In the genomic region with DNA sequence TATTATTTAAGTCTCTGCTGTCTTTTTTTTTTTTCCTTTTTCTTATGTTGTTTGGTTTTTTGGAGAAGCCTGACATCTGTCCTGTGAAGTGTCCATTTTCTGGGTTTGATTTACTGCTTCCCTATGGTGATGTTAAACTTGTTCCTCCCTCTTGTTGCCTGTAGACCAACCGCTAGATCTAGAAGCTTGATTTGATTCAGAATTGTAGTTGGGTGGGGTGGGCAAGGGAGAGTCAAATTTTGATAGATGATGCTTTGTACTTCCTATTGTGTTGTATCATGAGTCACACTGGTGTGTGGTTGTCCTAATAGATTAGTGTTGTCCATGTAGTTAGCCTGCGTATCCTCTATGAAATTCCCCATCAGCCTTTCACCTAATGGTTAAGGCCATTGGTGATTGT, we compare ENCODE assay signal across 25 cellular contexts. TPM values are rescaled to one million over a fixed set of nuclear protein-coding genes. Genes with fewer than 3 reads are reported as not detected.
A peak's percentile ranks its signal among the peaks of the same experiment; 100 is the strongest.
DNase-seq lines count a peak whose midpoint lies in the region; ATAC-seq, FAIRE-seq and TF ChIP-seq lines count a peak whose summit lies in the region.
"Had no signal": no experiment of that assay in that cellular context is flagged by ENCODE, and none has a peak within 500 bp of the region (broad histone marks: within the 10 kb centered on the region; RNA-seq: fewer than 3 reads in every experiment).

No MANE protein-coding gene starts in this region.

- no peak for TF ChIP-seq EP300 in HepG2 (IDR thresholded peaks at IDR 0.05; ENCODE audit: low read depth in 2 of 2, low read length in 2 of 2)
- TF ChIP-seq EP300 in HepG2 (CRISPR knock-in tag; IDR thresholded peaks at IDR 0.05; ENCODE audit: borderline replicate concordance): no peak

- H3K18ac ChIP-seq in mesendoderm (ENCODE audit: low read length): no peak overlapping the region

- ATAC-seq in activated CD8-positive, alpha-beta T cell treated with anti-CD3 and anti-CD28 coated beads for 36 hours: no peak
- ATAC-seq in activated CD8-positive, alpha-beta T cell treated with anti-CD3 and anti-CD28 coated beads, Interleukin-2, amount 10 ng/mL, durations not matched to agents 7 days and 5 days: no peak
- peak; percentile 38 for ATAC-seq in activated T-helper 17 cell treated with anti-CD3 and anti-CD28 coated beads, Interleukin-2, amount 50 U/mL, for 72 hours (replicated peaks)
- peak; percentile 27 for ATAC-seq in foreskin keratinocyte
- ATAC-seq in HepG2: no peak
- no peak for ATAC-seq in GM21619 (IDR thresholded peaks at IDR 0.05; ENCODE audit: unreplicated experiment)
- ATAC-seq: heart right ventricle, lower lobe of right lung had no signal

- H3K27ac ChIP-seq in foreskin keratinocyte (no peak overlapping the region), HepG2 (ENCODE audit: extremely low read length, insufficient read depth, low read length) (no peak overlapping the region), mesendoderm (ENCODE audit: low read depth, low read length) (no peak overlapping the region)
- H3K27ac ChIP-seq: BLaER1, heart right ventricle, lower lobe of right lung, right atrium auricular region had no signal

- no peak overlapping the region for H2BK5ac ChIP-seq in mesendoderm (ENCODE audit: low read length)

- H3K4ac ChIP-seq in mesendoderm (ENCODE audit: low read depth, low read length): no peak overlapping the region

- DNase-seq in activated CD8-positive, alpha-beta T cell treated with anti-CD3 and anti-CD28 coated beads for 36 hours: peak; percentile 24
- no peak for DNase-seq in activated CD8-positive, alpha-beta T cell treated with anti-CD3 and anti-CD28 coated beads, Interleukin-2, amount 10 ng/mL, durations not matched to agents 7 days and 5 days
- DNase-seq in M059J (ENCODE audit: low read depth) (peak; percentile 55), foreskin keratinocyte (peak in 1 of 2 donors; percentile 59), HepG2 (ENCODE audit: low spot score) (no peak), mesendoderm (no peak)
- DNase-seq: activated effector memory CD4-positive, alpha-beta T cell treated with Interleukin-2 at 50 U/mL for 16 hours; amniotic stem cell; caudate nucleus; effector CD4-positive, alpha-beta T cell; heart right ventricle; immature natural killer cell; IMR-90; lower lobe of right lung; NCI-H1048; NCI-H2107; NCI-H524 treated with DMSO at 0.1 percent for 48 hours; stimulated activated CD4-positive, alpha-beta T cell treated with anti-CD3 and anti-CD28 coated beads, Interleukin-12 subunit alpha, Interleukin-12 subunit beta, amount 100 ng/mL, for 4 hours; stimulated activated CD8-positive, alpha-beta memory T cell treated with anti-CD3 and anti-CD28 coated beads, Interleukin-4, amount 100 ng/mL, for 48 hours had no signal

- no peaks in the 10 kb centered on the region for H3K27me3 ChIP-seq in foreskin keratinocyte
- no peaks in the 10 kb centered on the region for H3K27me3 ChIP-seq in HepG2 (ENCODE audit: control insufficient read depth in 1 of 2, insufficient read depth in 2 of 2, low read length in 2 of 2)
- H3K27me3 ChIP-seq in mesendoderm (ENCODE audit: insufficient read depth, low read length, poor library complexity): no peaks in the 10 kb centered on the region
- H3K27me3 ChIP-seq: BLaER1, heart right ventricle, right atrium auricular region had no signal

- H2AFZ ChIP-seq in HepG2 (ENCODE audit: low read length): no peak overlapping the region

- H3K56ac ChIP-seq in mesendoderm (ENCODE audit: low read length): no peak overlapping the region

- in situ Hi-C loops in HepG2 (cut with HindIII; ENCODE audit: extremely low pct_ligation_motif_present, low pct_unique_long_range_greater_than_20kb): no loop called here

- TF ChIP-seq CTCF in activated CD8-positive, alpha-beta T cell treated with anti-CD3 and anti-CD28 coated beads for 36 hours (IDR thresholded peaks at IDR 0.05): no peak
- TF ChIP-seq CTCF in foreskin keratinocyte (conservative IDR thresholded peaks at IDR 0.05) (no peak), HepG2 (CRISPR knock-in tag; IDR thresholded peaks at IDR 0.05) (no peak)

- CTCF ChIA-PET in activated CD8-positive, alpha-beta T cell treated with anti-CD3 and anti-CD28 coated beads for 36 hours (lab: Charles Lee): no interaction called here
- CTCF ChIA-PET in activated CD8-positive, alpha-beta T cell treated with anti-CD3 and anti-CD28 coated beads, Interleukin-2, amount 10 ng/mL, durations not matched to agents 7 days and 5 days (lab: Charles Lee): interaction anchor here (1.1 to 1.2 kb wide), 2 partner anchors 11 to 51 kb away, joined by 3 read pairs; no protein-coding TSS in a partner anchor
- CTCF ChIA-PET in HepG2 (lab: Yijun Ruan, JAX; ENCODE audit: low intra/inter-chr PET ratio, low total read pairs): no interaction called here

- H3K4me3 ChIP-seq in HepG2 (replicated peaks in 1 of 3; ENCODE audit: insufficient read depth in 1 of 3, low read depth in 2 of 3, low read length in 3 of 3) (no peak overlapping the region), mesendoderm (ENCODE audit: low read length) (no peak overlapping the region)
- H3K4me3 ChIP-seq: BLaER1, heart right ventricle, lower lobe of right lung, right atrium auricular region had no signal

- H4K8ac ChIP-seq in mesendoderm (ENCODE audit: low read depth, low read length): no peak overlapping the region

- intact Hi-C loops in activated CD8-positive, alpha-beta T cell treated with anti-CD3 and anti-CD28 coated beads for 36 hours (cut with micrococcal nuclease): no loop called here
- intact Hi-C loops in HepG2 (cut with micrococcal nuclease; ENCODE audit: unreplicated experiment): no loop called here

- H3K4me2 ChIP-seq in HepG2 (ENCODE audit: low read depth, low read length) (no peak overlapping the region), mesendoderm (ENCODE audit: low read length) (no peak overlapping the region)
- H3K4me2 ChIP-seq: BLaER1 had no signal

- H3K4me1 ChIP-seq in foreskin keratinocyte (peaks cover 46% of the 10 kb centered on the region), HepG2 (ENCODE audit: insufficient read depth, low read length) (0 out of 2 replicates have a peak, but pooled peaks cover 10% of the 10 kb centered on the region), mesendoderm (ENCODE audit: control insufficient read depth, low read depth, low read length) (no peaks in the 10 kb centered on the region)
- H3K4me1 ChIP-seq: BLaER1 had no signal

- H3K27ac Mint-ChIP-seq in activated CD8-positive, alpha-beta T cell treated with anti-CD3 and anti-CD28 coated beads for 36 hours: no peak overlapping the region
- H3K27ac Mint-ChIP-seq in activated CD8-positive, alpha-beta T cell treated with anti-CD3 and anti-CD28 coated beads, Interleukin-2, amount 10 ng/mL, durations not matched to agents 7 days and 5 days: no peak overlapping the region
- no peak overlapping the region for H3K27ac Mint-ChIP-seq in activated T-helper 17 cell treated with anti-CD3 and anti-CD28 coated beads, Interleukin-2, amount 50 U/mL, for 72 hours

- H3K36me3 ChIP-seq in HepG2 (replicated peaks in 1 of 2; ENCODE audit: control insufficient read depth in 1 of 2, insufficient read depth in 2 of 2, low read length in 2 of 2): peaks cover 0 to 1% of the 10 kb centered on the region in 2 experiments; a peak in 3 of 5 replicates
- H3K36me3 ChIP-seq in mesendoderm (ENCODE audit: control insufficient read depth, insufficient read depth, low read length): no peaks in the 10 kb centered on the region
- H3K36me3 ChIP-seq: right atrium auricular region had no signal

- POLR2A ChIA-PET in activated CD8-positive, alpha-beta T cell treated with anti-CD3 and anti-CD28 coated beads for 36 hours (lab: Charles Lee): interaction anchor here (0.9 to 1.5 kb wide), 3 partner anchors 9 to 30 kb away, joined by 3 to 4 read pairs (median 3); no protein-coding TSS in a partner anchor
- POLR2A ChIA-PET in activated CD8-positive, alpha-beta T cell treated with anti-CD3 and anti-CD28 coated beads, Interleukin-2, amount 10 ng/mL, durations not matched to agents 7 days and 5 days (lab: Charles Lee): no interaction called here
- POLR2A ChIA-PET in HepG2 (lab: Yijun Ruan, JAX): no interaction called here

- H3K9ac ChIP-seq in HepG2 (ENCODE audit: insufficient read depth, low read depth, low read length): no peak overlapping the region
- no peak overlapping the region for H3K9ac ChIP-seq in mesendoderm (ENCODE audit: low read length)
- H3K9ac ChIP-seq: BLaER1 had no signal

- no peak overlapping the region for H2BK120ac ChIP-seq in mesendoderm (ENCODE audit: low read depth, low read length)

- 99% methylated on average over 2 of the region's 2 CpGs for WGBS in HepG2 (ENCODE audit: low lambda C conversion rate)
- no CpG with 5 or more reads among the region's 2 CpGs for WGBS in mesendoderm (ENCODE audit: extremely low coverage, insufficient coverage, low lambda C conversion rate)

- BruUV-seq in HepG2 (replicated peaks; lab: Mats Ljungman, UMichigan): no TSS peak

- no peaks in the 10 kb centered on the region for H3K9me3 Mint-ChIP-seq in activated CD8-positive, alpha-beta T cell treated with anti-CD3 and anti-CD28 coated beads for 36 hours
- H3K9me3 Mint-ChIP-seq in activated CD8-positive, alpha-beta T cell treated with anti-CD3 and anti-CD28 coated beads, Interleukin-2, amount 10 ng/mL, durations not matched to agents 7 days and 5 days (ENCODE audit: insufficient read depth): no peaks in the 10 kb centered on the region
- no peaks in the 10 kb centered on the region for H3K9me3 Mint-ChIP-seq in activated T-helper 17 cell treated with anti-CD3 and anti-CD28 coated beads, Interleukin-2, amount 50 U/mL, for 72 hours
- H3K9me3 Mint-ChIP-seq: immature natural killer cell had no signal

- FAIRE-seq in HepG2 (lab: Jason Lieb, UNC): no peak
- FAIRE-seq: D721Med, G401.6 had no signal

- H3K79me1 ChIP-seq in mesendoderm (ENCODE audit: low read length): peaks cover 15% of the 10 kb centered on the region

- no peak for TF ChIP-seq POLR2A in HepG2 (IDR thresholded peaks at IDR 0.05; ENCODE audit: insufficient read depth in 1 of 2, low read depth in 2 of 2, low read length in 2 of 2)

- H4K5ac ChIP-seq in mesendoderm (ENCODE audit: low read length): no peak overlapping the region

- no peak overlapping the region for H3K4me3 Mint-ChIP-seq in activated CD8-positive, alpha-beta T cell treated with anti-CD3 and anti-CD28 coated beads for 36 hours
- no peak overlapping the region for H3K4me3 Mint-ChIP-seq in activated CD8-positive, alpha-beta T cell treated with anti-CD3 and anti-CD28 coated beads, Interleukin-2, amount 10 ng/mL, durations not matched to agents 7 days and 5 days
- H3K4me3 Mint-ChIP-seq in activated T-helper 17 cell treated with anti-CD3 and anti-CD28 coated beads, Interleukin-2, amount 50 U/mL, for 72 hours: no peak overlapping the region
- H3K4me3 Mint-ChIP-seq: immature natural killer cell had no signal

- no peaks in the 10 kb centered on the region for H3K27me3 Mint-ChIP-seq in activated CD8-positive, alpha-beta T cell treated with anti-CD3 and anti-CD28 coated beads for 36 hours
- no peaks in the 10 kb centered on the region for H3K27me3 Mint-ChIP-seq in activated CD8-positive, alpha-beta T cell treated with anti-CD3 and anti-CD28 coated beads, Interleukin-2, amount 10 ng/mL, durations not matched to agents 7 days and 5 days (ENCODE audit: low read depth)
- no peaks in the 10 kb centered on the region for H3K27me3 Mint-ChIP-seq in activated T-helper 17 cell treated with anti-CD3 and anti-CD28 coated beads, Interleukin-2, amount 50 U/mL, for 72 hours

- no peak for TF ChIP-seq RAD21 in HepG2 (CRISPR knock-in tag; IDR thresholded peaks at IDR 0.05)

- H3K4me1 Mint-ChIP-seq in activated CD8-positive, alpha-beta T cell treated with anti-CD3 and anti-CD28 coated beads for 36 hours (ENCODE audit: low read depth): peaks cover 63% of the 10 kb centered on the region
- H3K4me1 Mint-ChIP-seq in activated CD8-positive, alpha-beta T cell treated with anti-CD3 and anti-CD28 coated beads, Interleukin-2, amount 10 ng/mL, durations not matched to agents 7 days and 5 days (ENCODE audit: low read depth): peaks cover 51% of the 10 kb centered on the region
- H3K4me1 Mint-ChIP-seq in activated T-helper 17 cell treated with anti-CD3 and anti-CD28 coated beads, Interleukin-2, amount 50 U/mL, for 72 hours: peaks cover 43% of the 10 kb centered on the region

- no peak overlapping the region for H3K23ac ChIP-seq in mesendoderm (ENCODE audit: low read length)

- H4K20me1 ChIP-seq in HepG2 (ENCODE audit: insufficient read depth, low read length): no peaks in the 10 kb centered on the region; the same call in 1 of the 2 replicates

- H2BK15ac ChIP-seq in mesendoderm (replicated peaks; ENCODE audit: low read depth): no peak overlapping the region

- no peaks in the 10 kb centered on the region for H3K9me3 ChIP-seq in HepG2 (ENCODE audit: low read length)
- H3K9me3 ChIP-seq: heart right ventricle, lower lobe of right lung, right atrium auricular region had no signal

- H3K79me2 ChIP-seq in HepG2 (ENCODE audit: insufficient read depth, low read length) (peaks cover 5% of the 10 kb centered on the region), mesendoderm (ENCODE audit: control insufficient read depth, insufficient read depth, low read length) (peaks cover 13% of the 10 kb centered on the region)

- H3K36me3 Mint-ChIP-seq in activated CD8-positive, alpha-beta T cell treated with anti-CD3 and anti-CD28 coated beads for 36 hours (ENCODE audit: low read depth): peaks cover 56% of the 10 kb centered on the region
- peaks cover 71% of the 10 kb centered on the region for H3K36me3 Mint-ChIP-seq in activated CD8-positive, alpha-beta T cell treated with anti-CD3 and anti-CD28 coated beads, Interleukin-2, amount 10 ng/mL, durations not matched to agents 7 days and 5 days (ENCODE audit: low read depth)
- peaks cover 68% of the 10 kb centered on the region for H3K36me3 Mint-ChIP-seq in activated T-helper 17 cell treated with anti-CD3 and anti-CD28 coated beads, Interleukin-2, amount 50 U/mL, for 72 hours (ENCODE audit: low read depth)

- H2AK5ac ChIP-seq in mesendoderm (ENCODE audit: low read length): no peak overlapping the region

RNA-seq across cellular contexts. Expression of a gene that starts 35.4 kb away (rescaled TPM):
- total RNA-seq in activated CD8-positive, alpha-beta T cell treated with anti-CD3 and anti-CD28 coated beads for 36 hours: 100 to 1,000 TPM; 119 to 120 TPM
- 100 to 1,000 TPM; 175 to 178 TPM for total RNA-seq in activated CD8-positive, alpha-beta T cell treated with anti-CD3 and anti-CD28 coated beads, Interleukin-2, amount 10 ng/mL, durations not matched to agents 7 days and 5 days
- total RNA-seq in M059J (2014; rRNA removed; shearing (Covaris generic)): 80.0 and 115 TPM in 2 replicates
- total RNA-seq in activated T-helper 17 cell treated with anti-CD3 and anti-CD28 coated beads, Interleukin-2, amount 50 U/mL, for 72 hours: 100 to 1,000 TPM in 1 of 2 donors, 10 to 100 TPM in 1; 93.3 to 137 TPM
- total RNA-seq in foreskin keratinocyte (179 and 191 TPM in 2 replicates), HepG2 (2016; rRNA removed; fragmentation: Illumina TruSeq; extraction: Trizol) (45.3 and 59.5 TPM in 2 replicates)
- polyA plus RNA-seq in foreskin keratinocyte (67.8 and 73.5 TPM in 2 replicates), HepG2 (2011; rRNA removed) (18.8 and 19.3 TPM in 2 replicates)
- 9.2 and 9.7 TPM in 2 replicates for total RNA-seq in HepG2 (2016; cell fraction: cytosol; rRNA removed; fragmentation: Illumina TruSeq; extraction: Trizol; ENCODE audit: low read depth)
- 46.6 and 55.2 TPM in 2 replicates for total RNA-seq in HepG2 (2016; cell fraction: insoluble cytoplasmic fraction; rRNA removed; fragmentation: Illumina TruSeq; extraction: Trizol)
- 21.6 and 23.9 TPM in 2 replicates for total RNA-seq in HepG2 (2016; cell fraction: membrane; rRNA removed; fragmentation: Illumina TruSeq; extraction: Trizol)
- total RNA-seq in HepG2 (2016; cell fraction: nucleus; rRNA removed; fragmentation: Illumina TruSeq; extraction: Trizol): 33.9 and 39.0 TPM in 2 replicates
- polyA plus RNA-seq in HepG2 (2011; cell fraction: cytosol; rRNA removed): 8.2 and 15.0 TPM in 2 replicates
- polyA plus RNA-seq in HepG2 (2011; cell fraction: nucleus; rRNA removed): 10.7 and 15.8 TPM in 2 replicates
- polyA plus RNA-seq in HepG2 (2012): 26.1 and 26.8 TPM in 2 replicates
- polyA plus RNA-seq in HepG2 (2016; cell fraction: cytosol; fragmentation: Illumina TruSeq; extraction: Trizol; ENCODE audit: low read depth): 2.2 and 2.5 TPM in 2 replicates
- 44.1 and 46.7 TPM in 2 replicates for polyA plus RNA-seq in HepG2 (2016; cell fraction: insoluble cytoplasmic fraction; fragmentation: Illumina TruSeq; extraction: Trizol; ENCODE audit: low read depth)
- polyA plus RNA-seq in HepG2 (2016; cell fraction: membrane; fragmentation: Illumina TruSeq; extraction: Trizol; ENCODE audit: low read depth): 10.7 and 11.2 TPM in 2 replicates
- polyA plus RNA-seq in HepG2 (2016; cell fraction: nucleus; fragmentation: Illumina TruSeq; extraction: Trizol; ENCODE audit: insufficient read depth, low read depth): 30.1 and 35.6 TPM in 2 replicates
- 20.0 and 27.9 TPM in 2 replicates for polyA minus RNA-seq in HepG2 (2011; rRNA and poly(A)+ RNA removed; ENCODE audit: low replicate concordance)
- 24.9 and 29.5 TPM in 2 replicates for polyA minus RNA-seq in HepG2 (2011; cell fraction: cytosol; rRNA and poly(A)+ RNA removed)
- polyA minus RNA-seq in HepG2 (2011; cell fraction: nucleus; rRNA and poly(A)+ RNA removed): 29.0 and 50.4 TPM in 2 replicates
- polyA plus RNA-seq in mesendoderm (2013, experiment 1 of 2): 33.4 TPM
- 34.1 TPM for polyA plus RNA-seq in mesendoderm (2013, experiment 2 of 2)

Comparison
In these comparisons a context has a peak if more than half of its experiments do, and no peak if none do; other contexts are left out.
1. DNase-seq: peak in activated CD8-positive, alpha-beta T cell treated with anti-CD3 and anti-CD28 coated beads for 36 hours (single experiment) and M059J (single experiment); none in activated CD8-positive, alpha-beta T cell treated with anti-CD3 and anti-CD28 coated beads, Interleukin-2, amount 10 ng/mL, durations not matched to agents 7 days and 5 days (single experiment), HepG2 (single experiment) and mesendoderm (single experiment).
2. ATAC-seq: peak in activated T-helper 17 cell treated with anti-CD3 and anti-CD28 coated beads, Interleukin-2, amount 50 U/mL, for 72 hours (single experiment) and foreskin keratinocyte (single experiment); none in activated CD8-positive, alpha-beta T cell treated with anti-CD3 and anti-CD28 coated beads for 36 hours (single experiment), activated CD8-positive, alpha-beta T cell treated with anti-CD3 and anti-CD28 coated beads, Interleukin-2, amount 10 ng/mL, durations not matched to agents 7 days and 5 days (single experiment), HepG2 (single experiment) and GM21619 (single experiment).